Comparison of ENCODE assay signal across 14 cellular contexts in genomic region chr12:100656141-100656540, GRCh38.
A peak's percentile ranks its signal among the peaks of the same experiment; 100 is the strongest.
DNase-seq lines count a peak whose midpoint lies in the region; ATAC-seq and TF ChIP-seq lines count a peak whose summit lies in the region.
"Had no signal": no experiment of that assay in that cellular context is flagged by ENCODE, and none has a peak within 500 bp of the region (broad histone marks: within the 10 kb centered on the region; RNA-seq: fewer than 3 reads in every experiment).

No MANE protein-coding gene starts in this region.

- H3K4me2 ChIP-seq in neural progenitor cell: peak overlapping the region; percentile 57
- H3K4me2 ChIP-seq: A549 had no signal

- peaks cover 2% of the 10 kb centered on the region for H3K9me3 Mint-ChIP-seq in Calu3 (ENCODE audit: low read depth, unreplicated experiment)
- H3K9me3 Mint-ChIP-seq in neural progenitor cell: no peaks in the 10 kb centered on the region

- no peaks in the 10 kb centered on the region for H3K79me2 ChIP-seq in neural progenitor cell (ENCODE audit: low read depth)

- no TSS peak for BruUV-seq in Calu3 (replicated peaks; lab: Mats Ljungman, UMichigan)

- peak overlapping the region; percentile 38 for H2AFZ ChIP-seq in neural progenitor cell (replicated peaks)

- H3K4me1 ChIP-seq in neural progenitor cell: peaks cover 31% of the 10 kb centered on the region
- H3K4me1 ChIP-seq: A549, BE2C had no signal

- H3K27me3 Mint-ChIP-seq in Calu3 (ENCODE audit: unreplicated experiment) (no peaks in the 10 kb centered on the region), neural progenitor cell (ENCODE audit: insufficient read depth, low read depth) (no peaks in the 10 kb centered on the region)

- H3K4me3 Mint-ChIP-seq in Calu3 (ENCODE audit: low read depth, unreplicated experiment) (no peak overlapping the region), neural progenitor cell (no peak overlapping the region)
- H3K4me3 Mint-ChIP-seq: CD4-positive, alpha-beta memory T cell had no signal

- intact Hi-C loops in Calu3 (cut with micrococcal nuclease; ENCODE audit: unreplicated experiment): no loop called here

- CTCF ChIA-PET in Calu3 (lab: Charles Lee): no interaction called here

- DNase-seq in COR-L47 (lab: John Stamatoyannopoulos, UW) (peak; percentile 10), Calu3 (no peak), NCI-H69 (lab: John Stamatoyannopoulos, UW) (peak; percentile 85), neural progenitor cell (ENCODE audit: low spot score) (no peak), retina (no peak)
- DNase-seq: BE2C; CD4-positive, alpha-beta memory T cell; DND-41; GF-D8 had no signal

- H3K4me1 Mint-ChIP-seq in Calu3 (ENCODE audit: low read depth, unreplicated experiment) (peaks cover 25% of the 10 kb centered on the region), neural progenitor cell (no peaks in the 10 kb centered on the region)
- H3K4me1 Mint-ChIP-seq: CD4-positive, alpha-beta memory T cell had no signal

- H3K36me3 ChIP-seq in neural progenitor cell: no peaks in the 10 kb centered on the region
- H3K36me3 ChIP-seq: BE2C had no signal

- peak overlapping the region; percentile 31 for H3K27ac Mint-ChIP-seq in Calu3 (ENCODE audit: unreplicated experiment)
- no peak overlapping the region for H3K27ac Mint-ChIP-seq in neural progenitor cell

- H3K4me3 ChIP-seq in neural progenitor cell: no peak overlapping the region
- H3K4me3 ChIP-seq: A549 had no signal

- TF ChIP-seq CTCF in Calu3 (IDR thresholded peaks at IDR 0.05; ENCODE audit: unreplicated experiment): no peak
- TF ChIP-seq CTCF in neural progenitor cell (IDR thresholded peaks at IDR 0.05): no peak

- H3F3A ChIP-seq in neural progenitor cell (ENCODE audit: low read depth): peaks cover 9% of the 10 kb centered on the region

- ATAC-seq in GM19395 (IDR thresholded peaks at IDR 0.05; ENCODE audit: unreplicated experiment): no peak
- ATAC-seq: A549, HCT116 had no signal

- H3K9ac ChIP-seq in neural progenitor cell: no peak overlapping the region

- H3K36me3 Mint-ChIP-seq in Calu3 (ENCODE audit: insufficient read depth, unreplicated experiment) (no peaks in the 10 kb centered on the region), neural progenitor cell (no peaks in the 10 kb centered on the region)
- H3K36me3 Mint-ChIP-seq: CD4-positive, alpha-beta memory T cell had no signal

- H4K20me1 ChIP-seq in neural progenitor cell (ENCODE audit: low read depth): no peaks in the 10 kb centered on the region

- no peaks in the 10 kb centered on the region for H3K27me3 ChIP-seq in neural progenitor cell
- H3K27me3 ChIP-seq: BE2C had no signal

- no peak overlapping the region for H3K27ac ChIP-seq in neural progenitor cell
- H3K27ac ChIP-seq: A549, C4-2B, HL-60 had no signal

- H3K9me3 ChIP-seq in neural progenitor cell (ENCODE audit: low read depth): no peaks in the 10 kb centered on the region
- H3K9me3 ChIP-seq: BE2C had no signal

Comparison
In these comparisons a context has a peak if more than half of its experiments do, and no peak if none do; other contexts are left out.
1. DNase-seq: peak in COR-L47 (single experiment) and NCI-H69 (single experiment); none in Calu3 (single experiment), neural progenitor cell (single experiment) and retina (single experiment).